11 cellular contexts compared by ENCODE assay signal in the genomic region with DNA sequence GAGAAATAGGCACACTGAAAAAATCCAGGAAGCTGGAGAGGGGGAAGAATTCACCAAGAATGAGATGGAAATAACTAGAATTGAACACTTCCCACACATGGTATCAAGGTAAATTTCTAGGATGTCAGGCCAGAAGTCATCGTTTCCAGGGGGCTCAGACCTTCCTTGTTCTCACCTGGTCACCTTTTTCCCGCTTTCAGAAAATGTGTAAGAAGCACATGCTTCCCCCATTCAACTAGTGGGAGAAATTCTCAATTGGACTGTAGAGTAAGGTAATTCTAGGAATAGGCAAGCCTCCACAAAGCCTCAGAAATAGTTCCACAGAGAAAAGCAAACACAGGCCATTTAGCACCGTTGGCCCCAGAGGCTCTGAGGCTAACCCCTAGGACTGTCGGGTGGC. TPM values are rescaled to one million over a fixed set of nuclear protein-coding genes. Genes with fewer than 3 reads are reported as not detected.
DNase-seq lines count a peak whose midpoint lies in the region; ATAC-seq and TF ChIP-seq lines count a peak whose summit lies in the region.
"Had no signal": no experiment of that assay in that cellular context is flagged by ENCODE, and none has a peak within 500 bp of the region (broad histone marks: within the 10 kb centered on the region; RNA-seq: fewer than 3 reads in every experiment).

No MANE protein-coding gene starts in this region.

- intact Hi-C loops in transverse colon (cut with DNase I; ENCODE audit: low total_unique reads), result no loop called here

- peaks cover 46% of the 10 kb centered on the region for H3K4me1 Mint-ChIP-seq in chondrocyte (ENCODE audit: low read depth)

- H3K27me3 ChIP-seq in mucosa of rectum (ENCODE audit: control insufficient read depth in 2 of 2, insufficient read depth in 2 of 2, low read length in 2 of 2) (no peaks in the 10 kb centered on the region), transverse colon (no peaks in the 10 kb centered on the region)

- in situ Hi-C loops in transverse colon (cut with MboI; ENCODE audit: low pct_ligation_motif_present in 1 of 4, low pct_unique_long_range_greater_than_20kb in 1 of 4, low sequenced_read_pairs in 3 of 4), result no loop called here

- no peaks in the 10 kb centered on the region for H3K9me3 Mint-ChIP-seq in chondrocyte (ENCODE audit: low read depth)

- peaks cover 2% of the 10 kb centered on the region for H3K36me3 Mint-ChIP-seq in chondrocyte (ENCODE audit: low read depth)

- H3K9ac ChIP-seq in mucosa of rectum (ENCODE audit: low read depth in 1 of 2, low read length in 2 of 2), result no peak overlapping the region

- H3K27ac ChIP-seq in mucosa of rectum (ENCODE audit: low read depth in 2 of 2, low read length in 2 of 2), result peak overlapping the region; percentile 78
- peak overlapping the region; percentile 92 to 94 (median 93) for H3K27ac ChIP-seq in transverse colon
- H3K27ac ChIP-seq: HL-60 had no signal

- peak; percentile 65 for DNase-seq in NCI-H146 (lab: John Stamatoyannopoulos, UW)
- DNase-seq in NCI-H146 treated with DMSO at 0.1 percent for 48 hours (lab: John Stamatoyannopoulos, UW; ENCODE audit: unreplicated experiment), result no peak
- no peak for DNase-seq in chondrocyte (ENCODE audit: low spot score)
- DNase-seq in transverse colon, result no peak
- DNase-seq in stimulated activated CD4-positive, alpha-beta T cell treated with anti-CD3 and anti-CD28 coated beads, Interleukin-15, amount 100 ng/mL, for 24 hours, result no peak
- DNase-seq in stimulated activated CD4-positive, alpha-beta T cell treated with anti-CD3 and anti-CD28 coated beads, Interleukin-4, amount 100 ng/mL, for 4 hours, result no peak
- DNase-seq: ACHN had no signal

- H3K4me3 ChIP-seq in mucosa of rectum (ENCODE audit: low read length in 2 of 2), result no peak overlapping the region
- no peak overlapping the region for H3K4me3 ChIP-seq in transverse colon

- 65% methylated on average over 4 of the region's 4 CpGs; no CpG with 5 or more reads in 1 of the 2 donors for WGBS in transverse colon (ENCODE audit: low coverage in 1 of 2), 2 donors

- H3K9me3 ChIP-seq in mucosa of rectum (ENCODE audit: control insufficient read depth in 2 of 2, low read length in 2 of 2) (no peaks in the 10 kb centered on the region), transverse colon (no peaks in the 10 kb centered on the region)

- no peak for TF ChIP-seq EP300 in transverse colon (IDR thresholded peaks at IDR 0.05; ENCODE audit: low read depth)

- H3K36me3 ChIP-seq in mucosa of rectum (ENCODE audit: control insufficient read depth in 2 of 2, insufficient read depth in 2 of 2, low read length in 2 of 2), result no peaks in the 10 kb centered on the region
- H3K36me3 ChIP-seq in transverse colon, result no peaks in the 10 kb centered on the region

- no peaks in the 10 kb centered on the region for H3K27me3 Mint-ChIP-seq in chondrocyte (ENCODE audit: low read depth)

- H3K4me1 ChIP-seq in mucosa of rectum (ENCODE audit: control insufficient read depth in 2 of 2, insufficient read depth in 2 of 2, low read length in 2 of 2), result peaks cover 24 to 31% of the 10 kb centered on the region in 2 donors
- peaks cover 17 to 41% (median 33%) of the 10 kb centered on the region in 4 donors for H3K4me1 ChIP-seq in transverse colon

- no peak for TF ChIP-seq POLR2A in transverse colon (IDR thresholded peaks at IDR 0.05)

- peak overlapping the region; percentile 81 for H3K27ac Mint-ChIP-seq in chondrocyte (ENCODE audit: unreplicated experiment)
- H3K27ac Mint-ChIP-seq: activated naive CD8-positive, alpha-beta T cell had no signal

- TF ChIP-seq CTCF in chondrocyte (IDR thresholded peaks at IDR 0.05), result no peak
- no peak for TF ChIP-seq CTCF in transverse colon (IDR thresholded peaks at IDR 0.05)

- peak overlapping the region; percentile 51 for H3K4me3 Mint-ChIP-seq in chondrocyte (ENCODE audit: unreplicated experiment)
- H3K4me3 Mint-ChIP-seq: activated naive CD8-positive, alpha-beta T cell had no signal

- ATAC-seq in GM19397 (IDR thresholded peaks at IDR 0.05; ENCODE audit: unreplicated experiment), result no peak

RNA-seq across cellular contexts. Expression of gene PTMS, which starts 2.8 kb away (rescaled TPM):
- total RNA-seq in chondrocyte (413 to 493 TPM (median 463 TPM) in 3 replicates), transverse colon (100 to 1,000 TPM in 1 of 4 donors, 10 to 100 TPM in 3; 64.0 to 124 (median 83.9) TPM)

RNA-seq across cellular contexts. Expression of gene LAG3, which starts 8.9 kb away (rescaled TPM):
- total RNA-seq in chondrocyte, result 0.56 to 1.7 TPM (median 1.0 TPM) in 3 replicates
- total RNA-seq in transverse colon, result 1 to 10 TPM in 1 of 4 donors, under 1 TPM in 1, not detected in 2; 0.68 to 1.4 TPM

RNA-seq across cellular contexts. Expression of gene MLF2, which starts 10.4 kb away (rescaled TPM):
- 161 to 172 TPM (median 163 TPM) in 3 replicates for total RNA-seq in chondrocyte
- total RNA-seq in transverse colon, result 100 to 1,000 TPM; 100 to 360 (median 164) TPM

RNA-seq across cellular contexts. Expression of gene CD4, which starts 25.9 kb away (rescaled TPM):
- 0.70 to 1.2 TPM (median 0.72 TPM) in 3 replicates for total RNA-seq in chondrocyte
- total RNA-seq in transverse colon, result 1 to 10 TPM in 3 of 4 donors, under 1 TPM in 1; 1.00 to 7.9 (median 2.8) TPM

RNA-seq across cellular contexts. Expression of gene COPS7A, which starts 39.5 kb away (rescaled TPM):
- total RNA-seq in chondrocyte (57.0 to 74.4 TPM (median 59.3 TPM) in 3 replicates), transverse colon (10 to 100 TPM; 13.1 to 44.9 (median 36.9) TPM)
